In genomic region chr19:341386-342127, GRCh38 we compare ENCODE assay signal across 1 cellular context.
TF ChIP-seq lines count a peak whose summit lies in the region.

No MANE protein-coding gene starts in this region.

TF ChIP-seq in WTC11, 78 proteins besides CTCF, POLR2A, EP300 and RAD21 (continued from another document):
- no peak for TF ChIP-seq ZNF532 (CRISPR knock-in tag; IDR thresholded peaks at IDR 0.05; ENCODE audit: borderline replicate concordance)
- TF ChIP-seq ZNF671 (CRISPR knock-in tag; IDR thresholded peaks at IDR 0.05), result no peak
- no peak for TF ChIP-seq ETV6 (CRISPR knock-in tag; IDR thresholded peaks at IDR 0.05)
- no peak for TF ChIP-seq ERG (CRISPR knock-in tag; IDR thresholded peaks at IDR 0.05)
- no peak for TF ChIP-seq PREB (CRISPR knock-in tag; IDR thresholded peaks at IDR 0.05; ENCODE audit: borderline replicate concordance)
- TF ChIP-seq ZNF423 (CRISPR knock-in tag; IDR thresholded peaks at IDR 0.05), result no peak
- no peak for TF ChIP-seq ZNF281 (CRISPR knock-in tag; IDR thresholded peaks at IDR 0.05)
- TF ChIP-seq RORB (CRISPR knock-in tag; IDR thresholded peaks at IDR 0.05), result no peak
- TF ChIP-seq ZSCAN18 (CRISPR knock-in tag; IDR thresholded peaks at IDR 0.05), result no peak
- TF ChIP-seq JAZF1 (CRISPR knock-in tag; IDR thresholded peaks at IDR 0.05), result no peak
TF ChIP-seq in WTC11: peak in this region for 0.
